Comparison of ENCODE assay signal across 33 cellular contexts in genomic region chr7:88069093-88069492, GRCh38.
"Had no signal": no experiment of that assay in that cellular context is flagged by ENCODE, and none has a peak within 500 bp of the region (broad histone marks: within the 10 kb centered on the region; RNA-seq: fewer than 3 reads in every experiment).

No MANE protein-coding gene starts in this region.

- H3K4me1 ChIP-seq: adrenal gland, body of pancreas, breast epithelium had no signal

- H3K27ac ChIP-seq: adrenal gland, body of pancreas, brain microvascular endothelial cell, breast epithelium, VCaP had no signal

- H3K9me3 ChIP-seq: adrenal gland, body of pancreas had no signal

- FAIRE-seq: astrocyte, TTC549 had no signal

- H3K27me3 ChIP-seq: adrenal gland, body of pancreas, brain microvascular endothelial cell, breast epithelium had no signal

- DNase-seq: activated B cell treated with CpG ODN at 0.5 μM for 24 hours; activated CD4-positive, alpha-beta memory T cell treated with anti-CD3 and anti-CD28 coated beads for 36 hours; activated CD4-positive, alpha-beta T cell treated with anti-CD3 and anti-CD28 coated beads for 4 hours; activated CD4-positive, alpha-beta T cell treated with anti-CD3 and anti-CD28 coated beads, Interleukin-2, amount 10 ng/mL, durations not matched to agents 24 days and 14 days; activated CD4-positive, alpha-beta T cell treated with anti-CD3 and anti-CD28 coated beads, Interleukin-2, amount 50 U/mL, for 1 hour; activated CD4-positive, alpha-beta T cell treated with anti-CD3 and anti-CD28 coated beads, Interleukin-2, amount 50 U/mL, for 4 hours; activated CD4-positive, CD25-positive, alpha-beta regulatory T cell treated with anti-CD3 and anti-CD28 coated beads, Interleukin-2, amount 50 U/mL, for 72 hours; activated CD8-positive, alpha-beta memory T cell treated with anti-CD3 and anti-CD28 coated beads, Interleukin-2, amount 50 U/mL, for 4 hours; activated CD8-positive, alpha-beta T cell treated with anti-CD3 and anti-CD28 coated beads for 36 hours; activated effector memory CD4-positive, alpha-beta T cell treated with anti-CD3 and anti-CD28 coated beads, Interleukin-2, amount 50 U/mL, for 16 hours; activated gamma-delta T cell treated with Interleukin-2 at 50 U/mL for 16 hours; activated naive CD4-positive, alpha-beta T cell; activated naive CD4-positive, alpha-beta T cell treated with anti-CD3 and anti-CD28 coated beads for 36 hours; activated naive CD4-positive, alpha-beta T cell treated with anti-CD3 and anti-CD28 coated beads, Interleukin-2, amount 50 U/mL, for 16 hours; activated naive CD8-positive, alpha-beta T cell treated with anti-CD3 and anti-CD28 coated beads for 36 hours; activated T-cell treated with anti-CD3 and anti-CD28 coated beads for 4 hours; activated T-cell treated with anti-CD3 and anti-CD28 coated beads, Interleukin-2, amount 50 U/mL, for 1 hour; activated T-cell treated with anti-CD3 and anti-CD28 coated beads, Interleukin-2, amount 50 U/mL, for 4 hours; activated T-cell treated with anti-CD3 and anti-CD28 coated beads, Interleukin-2, amount 50 U/mL, for 72 hours; adrenal gland; amniotic stem cell; aorta; body of pancreas; brain microvascular endothelial cell; central memory CD4-positive, alpha-beta T cell; T-helper 2 cell; T-helper 9 cell had no signal

- H3K36me3 ChIP-seq: adrenal gland, brain microvascular endothelial cell, breast epithelium had no signal

- H3K4me3 ChIP-seq: adrenal gland, body of pancreas, breast epithelium had no signal

- ATAC-seq: activated CD8-positive, alpha-beta T cell treated with anti-CD3 and anti-CD28 coated beads for 36 hours; activated naive CD4-positive, alpha-beta T cell treated with anti-CD3 and anti-CD28 coated beads, Interleukin-2, amount 50 U/mL, for 72 hours; activated T-cell treated with anti-CD3 and anti-CD28 coated beads, Interleukin-2, amount 50 U/mL, for 4 hours; activated T-cell treated with anti-CD3 and anti-CD28 coated beads, Interleukin-2, amount 50 U/mL, for 72 hours; activated T-helper 17 cell treated with anti-CD3 and anti-CD28 coated beads, Interleukin-2, amount 50 U/mL, for 72 hours; body of pancreas had no signal
